In the genomic region with DNA sequence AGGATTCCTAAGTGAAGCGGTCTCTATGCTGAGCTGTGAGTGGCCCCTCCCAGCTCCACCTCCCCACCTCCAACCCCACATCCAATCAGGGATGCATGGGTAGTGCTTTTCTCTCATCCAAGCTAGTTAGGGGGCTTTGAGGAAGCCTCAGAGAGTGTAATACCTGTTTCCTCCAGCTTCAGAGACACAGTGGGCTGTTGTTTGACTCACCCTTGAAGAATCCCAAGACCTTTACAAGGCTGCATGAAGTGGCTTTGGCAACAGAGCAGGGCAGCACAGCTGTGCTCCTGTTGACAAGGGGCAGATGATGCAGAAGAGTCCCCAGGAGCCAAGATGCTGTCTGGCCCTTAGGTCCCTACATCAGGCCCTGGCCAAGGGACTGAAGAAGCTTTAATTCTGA, we compare ENCODE assay signal across 23 cellular contexts. TPM values are rescaled to one million over a fixed set of nuclear protein-coding genes. Genes with fewer than 3 reads are reported as not detected.
DNase-seq lines count a peak whose midpoint lies in the region; ATAC-seq, FAIRE-seq and TF ChIP-seq lines count a peak whose summit lies in the region.
"Had no signal": no experiment of that assay in that cellular context is flagged by ENCODE, and none has a peak within 500 bp of the region (broad histone marks: within the 10 kb centered on the region; RNA-seq: fewer than 3 reads in every experiment).

No MANE protein-coding gene starts in this region.

- no CpG with 5 or more reads among the region's 1 CpG for WGBS in neuronal stem cell (ENCODE audit: extremely low coverage in 2 of 2, insufficient read length in 2 of 2, insufficient replicate concordance in 1 of 2), 2 donors

- H4K8ac ChIP-seq in neuronal stem cell (ENCODE audit: low read depth, low read length): no peak overlapping the region

- no peaks in the 10 kb centered on the region for H3K9me3 ChIP-seq in neuronal stem cell (replicated peaks in 1 of 2; ENCODE audit: control insufficient read depth in 2 of 2, insufficient read depth in 1 of 2, low read depth in 1 of 2, low read length in 2 of 2)
- H3K9me3 ChIP-seq: gastrocnemius medialis, left lung, neutrophil, stomach had no signal

- H3K36me3 ChIP-seq in neuronal stem cell (replicated peaks in 1 of 2; ENCODE audit: control insufficient read depth in 2 of 2, insufficient read depth in 2 of 2, low read length in 2 of 2): no peaks in the 10 kb centered on the region
- H3K36me3 ChIP-seq: gastrocnemius medialis, left lung, neutrophil, stomach had no signal

- DNase-seq in H54 (ENCODE audit: insufficient read length, low spot score) (peak; percentile 47), RCC 7860 (ENCODE audit: low spot score) (peak; percentile 10), glomerular visceral epithelial cell (ENCODE audit: extremely low spot score) (peak; percentile 53), neuronal stem cell (ENCODE audit: low spot score) (no peak), DMS 273 treated with DMSO at 0.1 percent for 48 hours (lab: John Stamatoyannopoulos, UW) (no peak), NCI-H446 (lab: John Stamatoyannopoulos, UW) (no peak)
- no peak for DNase-seq in activated CD4-positive, alpha-beta T cell treated with anti-CD3 and anti-CD28 coated beads for 48 hours
- DNase-seq: activated CD4-positive, CD25-positive, alpha-beta regulatory T cell; activated naive CD4-positive, alpha-beta T cell treated with anti-CD3 and anti-CD28 coated beads for 36 hours; activated T-cell treated with anti-CD3 and anti-CD28 coated beads, Interleukin-2, amount 50 U/mL, for 48 hours; AML-193; amygdala; cerebellar nuclear complex; DND-41; erythroblast; left lung; NCI-H82; PC-9; small intestine; stomach had no signal

- TF ChIP-seq POLR2A in H54 (IDR thresholded peaks at IDR 0.05; ENCODE audit: low read depth, low read length): no peak

- H2BK5ac ChIP-seq in neuronal stem cell (ENCODE audit: low read length): no peak overlapping the region

- no peak overlapping the region for H2BK12ac ChIP-seq in neuronal stem cell (ENCODE audit: low read length)

- FAIRE-seq in H54 (lab: Jason Lieb, UNC) (peak; percentile 77), RCC 7860 (lab: Jason Lieb, UNC) (no peak)
- FAIRE-seq: small intestine had no signal

- H3K4me2 ChIP-seq in neuronal stem cell (ENCODE audit: insufficient read depth, low read length, poor library complexity, severe bottlenecking): no peak overlapping the region
- H3K4me2 ChIP-seq: PC-9 had no signal

- H3K27me3 ChIP-seq in neuronal stem cell (ENCODE audit: control insufficient read depth in 3 of 3, insufficient read depth in 3 of 3, low read depth in 1 of 3, low read length in 3 of 3): peaks cover 0 to 4% (median 0%) of the 10 kb centered on the region in 3 experiments
- H3K27me3 ChIP-seq: gastrocnemius medialis, left lung, neutrophil, stomach had no signal

- no peak overlapping the region for H3K14ac ChIP-seq in neuronal stem cell (ENCODE audit: low read length)

- peak overlapping the region; percentile 45 for H2AFZ ChIP-seq in neuronal stem cell (ENCODE audit: low read length)
- H2AFZ ChIP-seq: PC-9 had no signal

- no peak overlapping the region for H2BK120ac ChIP-seq in neuronal stem cell (ENCODE audit: low read depth, low read length)

- H3K23ac ChIP-seq in neuronal stem cell (ENCODE audit: low read depth, low read length, poor library complexity): no peak overlapping the region

- no peaks in the 10 kb centered on the region for H3K79me1 ChIP-seq in neuronal stem cell (ENCODE audit: low read depth, low read length)

- peaks cover 0 to 2% of the 10 kb centered on the region in 2 donors for H3K4me1 ChIP-seq in neuronal stem cell (ENCODE audit: control insufficient read depth in 2 of 2, insufficient read depth in 1 of 2, low read depth in 1 of 2, low read length in 2 of 2)
- H3K4me1 ChIP-seq: gastrocnemius medialis, left lung, stomach had no signal

- ATAC-seq in HG03439 (IDR thresholded peaks at IDR 0.05; ENCODE audit: unreplicated experiment): no peak
- ATAC-seq: gastrocnemius medialis, left lung had no signal

- no peak overlapping the region for H3K27ac ChIP-seq in neuronal stem cell (replicated peaks; ENCODE audit: low read length)
- H3K27ac ChIP-seq: gastrocnemius medialis, left lung, neutrophil, PC-9, stomach had no signal

- H3K9ac ChIP-seq in neuronal stem cell (ENCODE audit: low read depth, low read length, poor library complexity): no peak overlapping the region

- no peak overlapping the region for H2BK15ac ChIP-seq in neuronal stem cell (ENCODE audit: low read length)

- H4K91ac ChIP-seq in neuronal stem cell (ENCODE audit: low read depth, low read length, poor library complexity): no peak overlapping the region

- no peak overlapping the region for H3K18ac ChIP-seq in neuronal stem cell (ENCODE audit: low read length)

- H3K4me3 ChIP-seq in neuronal stem cell (ENCODE audit: low read length in 2 of 2): no peak overlapping the region
- H3K4me3 ChIP-seq: gastrocnemius medialis, left lung, PC-9, stomach had no signal

- H3K4ac ChIP-seq in neuronal stem cell (ENCODE audit: low read length): no peak overlapping the region

- H2AK5ac ChIP-seq in neuronal stem cell (ENCODE audit: low read depth, low read length): no peak overlapping the region

RNA-seq across cellular contexts. Expression of a gene that starts 27.1 kb away (rescaled TPM):
- polyA plus RNA-seq in neuronal stem cell (2013, experiment 1 of 2): 7.4 TPM
- 7.1 TPM for polyA plus RNA-seq in neuronal stem cell (2013, experiment 2 of 2)

Comparison
In these comparisons a context has a peak if more than half of its experiments do, and no peak if none do; other contexts are left out.
1. DNase-seq: peak in H54 (single experiment), RCC 7860 (single experiment) and glomerular visceral epithelial cell (single experiment); none in neuronal stem cell (single experiment), DMS 273 treated with DMSO at 0.1 percent for 48 hours (single experiment), NCI-H446 (0 of 2) and activated CD4-positive, alpha-beta T cell treated with anti-CD3 and anti-CD28 coated beads for 48 hours (single experiment).